ENCODE assay signal across 33 cellular contexts in genomic region chr2:221107424-221107823, GRCh38.
"Had no signal": no experiment of that assay in that cellular context is flagged by ENCODE, and none has a peak within 500 bp of the region (broad histone marks: within the 10 kb centered on the region; RNA-seq: fewer than 3 reads in every experiment).

No MANE protein-coding gene starts in this region.

- H3K9me3 ChIP-seq: MG63 had no signal

- H3K36me3 ChIP-seq: MG63 had no signal

- H3K4me3 ChIP-seq: MG63 had no signal

- DNase-seq: Karpas-422, Kasumi-1, MG63, MM.1S, MV-4-11, NCI-H1048, NCI-H1092, NCI-H1092 treated with DMSO at 0.1 percent for 48 hours, NCI-H1105, NCI-H1105 treated with DMSO at 0.1 percent for 48 hours, NCI-H1417, NCI-H1417 treated with DMSO at 0.1 percent for 48 hours, NCI-H1436, NCI-H1436 treated with DMSO at 0.1 percent for 48 hours, NCI-H146, NCI-H1694, NCI-H1694 treated with DMSO at 0.1 percent for 48 hours, NCI-H187, NCI-H187 treated with DMSO at 0.1 percent for 48 hours, NCI-H1930, NCI-H2029, NCI-H2029 treated with DMSO at 0.1 percent for 48 hours, NCI-H2081, NCI-H2081 treated with DMSO at 0.1 percent for 48 hours, NCI-H2107, NCI-H2171, NCI-H2171 treated with DMSO at 0.1 percent for 48 hours, NCI-H2227 treated with DMSO at 0.1 percent for 48 hours, NCI-H226, NCI-H345, NCI-H446, NCI-H446 treated with DMSO at 0.1 percent for 48 hours, NCI-H510A had no signal
